In genomic region chr11:33773399-33774355, GRCh38 we compare ENCODE assay signal across 8 cellular contexts. TPM values are rescaled to one million over a fixed set of nuclear protein-coding genes. Genes with fewer than 3 reads are reported as not detected.
DNase-seq lines count a peak whose midpoint lies in the region; ATAC-seq, FAIRE-seq and TF ChIP-seq lines count a peak whose summit lies in the region.

No MANE protein-coding gene starts in this region.

- POLR2A ChIA-PET in A549 (lab: Yijun Ruan, JAX): interaction anchor here (0.5 to 0.6 kb wide), 2 partner anchors 13 to 19 kb away, joined by 3 read pairs; no protein-coding TSS in a partner anchor

- peaks cover 33% of the 10 kb centered on the region for H3K4me1 ChIP-seq in A549
- peaks cover 6 to 30% of the 10 kb centered on the region in 2 donors for H3K4me1 ChIP-seq in adrenal gland (replicated peaks in 1 of 2)

- FAIRE-seq in A549 (lab: Jason Lieb, UNC): no peak

- no peaks in the 10 kb centered on the region for H3K27me3 ChIP-seq in adrenal gland

- WGBS in A549 (ENCODE audit: missing lambda C conversion rate): 7% methylated on average over 21 of the region's 53 CpGs
- WGBS in adrenal gland, 4 donors: 3 to 4% (median 4%) methylated on average over 28 to 53 of the region's 53 CpGs

- TF ChIP-seq CTCF in A549 (IDR thresholded peaks at IDR 0.05) (no peak), adrenal gland (IDR thresholded peaks at IDR 0.05) (no peak), retinal pigment epithelial cell (conservative IDR thresholded peaks at IDR 0.05; ENCODE audit: low read depth, low read length) (no peak)

- peaks cover 0 to 10% of the 10 kb centered on the region in 2 donors for H3K36me3 ChIP-seq in adrenal gland (replicated peaks in 1 of 2)

- TF ChIP-seq POLR2A in A549 (IDR thresholded peaks at IDR 0.05; ENCODE audit: low read length) (no peak), GM18505 (IDR thresholded peaks at IDR 0.05; ENCODE audit: borderline replicate concordance, extremely low read depth, insufficient read depth, insufficient read length) (no peak), adrenal gland (IDR thresholded peaks at IDR 0.05) (no peak)

- ATAC-seq in A549 (peak; percentile 67 to 78), GM18505 (IDR thresholded peaks at IDR 0.05; ENCODE audit: unreplicated experiment) (peak; percentile 40), HG03045 (IDR thresholded peaks at IDR 0.05; ENCODE audit: unreplicated experiment) (peak; percentile 47)

- H3K4me2 ChIP-seq in A549: peak overlapping the region; percentile 91

- intact Hi-C loops in adrenal gland (cut with DNase I): no loop called here

- TF ChIP-seq EP300 in A549 (IDR thresholded peaks at IDR 0.05): no peak

- DNase-seq in A549 (ENCODE audit: low read depth in 1 of 2, low spot score in 1 of 2) (peak in 1 of 2 experiments; percentile 40), RKO (ENCODE audit: low spot score) (peak; percentile 47), adrenal gland (peak in 1 of 7 donors; percentile 10), hepatic stellate cell (ENCODE audit: low spot score) (peak; percentile 24), retinal pigment epithelial cell (ENCODE audit: low read depth) (no peak), NCI-H1694 (lab: John Stamatoyannopoulos, UW) (no peak)

- no peak for TF ChIP-seq RAD21 in A549 (conservative IDR thresholded peaks at IDR 0.05 in 1 of 2, IDR thresholded peaks at IDR 0.05 in 1 of 2)

- H3K4me3 ChIP-seq in A549 (peak overlapping the region; percentile 90), adrenal gland (peak overlapping the region; percentile 25 to 99 (median 88)), retinal pigment epithelial cell (ENCODE audit: low read length) (peak overlapping the region; percentile 86)

- peak overlapping the region; percentile 83 to 90 for H3K27ac ChIP-seq in A549
- H3K27ac ChIP-seq in adrenal gland: peak overlapping the region in 4 of 5 donors; percentile 54 to 81 (median 67)

- CTCF ChIA-PET in A549 (lab: Yijun Ruan, JAX): interaction anchor here (0.8 to 4.4 kb wide), 3 partner anchors 17 to 231 kb away, joined by 3 to 19 read pairs (median 4); no protein-coding TSS in a partner anchor

- H3K9me3 ChIP-seq in A549 (no peaks in the 10 kb centered on the region), adrenal gland (replicated peaks in 1 of 3) (no peaks in the 10 kb centered on the region)

TF ChIP-seq in A549, 52 proteins besides CTCF, POLR2A, EP300 and RAD21:
- 0 out of 2 replicates have a peak, but pooled peaks have one; percentile 36 for TF ChIP-seq MAX (IDR thresholded peaks at IDR 0.05)
- no peak for TF ChIP-seq RFX5 (IDR thresholded peaks at IDR 0.05)
- TF ChIP-seq KDM5A (IDR thresholded peaks at IDR 0.05): peak; percentile 73
- TF ChIP-seq GATA3 (IDR thresholded peaks at IDR 0.05; ENCODE audit: borderline replicate concordance): no peak
- no peak for TF ChIP-seq ZC3H11A (IDR thresholded peaks at IDR 0.05)

RNA-seq across cellular contexts. Expression of gene FBXO3, which starts 0.6 kb away (rescaled TPM):
- polyA plus RNA-seq in A549 (2011; rRNA removed): 38.1 and 42.6 TPM in 2 replicates
- 11.2 and 14.2 TPM in 2 replicates for polyA plus RNA-seq in A549 (2012; cell fraction: cytosol; rRNA removed)
- polyA plus RNA-seq in A549 (2012; cell fraction: nucleus; rRNA removed): 6.9 and 10.0 TPM in 2 replicates
- 21.1 to 23.0 TPM (median 22.5 TPM) in 3 replicates for polyA plus RNA-seq in A549 (2017; fragmentation: RNase III; extraction: RNeasy Plus Mini Kit Qiagen cat#74134 plus additional on column Dnase treatment)
- polyA minus RNA-seq in A549 (2011; rRNA and poly(A)+ RNA removed): 22.0 and 22.9 TPM in 2 replicates
- total RNA-seq in adrenal gland: 10 to 100 TPM; 25.0 to 45.4 (median 39.3) TPM
- 10 to 100 TPM; 20.7 to 54.7 (median 21.6) TPM for polyA plus RNA-seq in adrenal gland

RNA-seq across cellular contexts. Expression of gene CD59, which starts 37.5 kb away (rescaled TPM):
- 335 and 499 TPM in 2 replicates for polyA plus RNA-seq in A549 (2011; rRNA removed)
- polyA plus RNA-seq in A549 (2012; cell fraction: cytosol; rRNA removed): 214 and 235 TPM in 2 replicates
- polyA plus RNA-seq in A549 (2012; cell fraction: nucleus; rRNA removed): 88.8 and 160 TPM in 2 replicates
- polyA plus RNA-seq in A549 (2017; fragmentation: RNase III; extraction: RNeasy Plus Mini Kit Qiagen cat#74134 plus additional on column Dnase treatment): 358 to 439 TPM (median 375 TPM) in 3 replicates
- polyA minus RNA-seq in A549 (2011; rRNA and poly(A)+ RNA removed): 189 and 242 TPM in 2 replicates
- total RNA-seq in adrenal gland: 100 to 1,000 TPM; 286 to 562 (median 405) TPM
- polyA plus RNA-seq in adrenal gland: 100 to 1,000 TPM in 2 of 3 donors, 10 to 100 TPM in 1; 59.5 to 465 (median 103) TPM

Comparison
In these comparisons a context has a peak if more than half of its experiments do, and no peak if none do; other contexts are left out.
1. DNase-seq: peak in RKO (single experiment) and hepatic stellate cell (single experiment); none in retinal pigment epithelial cell (single experiment) and NCI-H1694 (single experiment).
2. Peak in every context shown above with its lines, with median percentiles within 50 percentile points of each other: ATAC-seq and H3K4me3 ChIP-seq.